Comparison of ENCODE assay signal across 10 cellular contexts in the genomic region with DNA sequence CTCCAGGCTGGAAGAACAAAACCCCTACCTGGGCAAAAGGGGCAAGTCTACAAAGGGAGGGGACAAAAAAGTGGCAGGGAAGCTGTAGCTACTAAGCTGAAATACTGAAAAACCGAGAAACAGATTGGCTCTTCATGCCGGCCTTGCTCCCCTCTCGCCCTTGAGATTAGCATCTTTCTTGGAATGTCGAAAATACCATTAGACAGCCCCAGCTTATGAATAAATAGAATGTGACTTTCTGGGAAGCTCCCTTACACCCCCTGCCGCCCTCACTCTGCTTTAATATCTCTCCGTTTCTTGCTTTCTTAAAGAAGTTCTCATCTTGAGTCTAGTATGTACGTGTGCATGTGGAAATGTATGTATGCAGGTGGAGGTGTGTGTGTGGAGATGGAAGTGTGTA. TPM values are rescaled to one million over a fixed set of nuclear protein-coding genes. Genes with fewer than 3 reads are reported as not detected.
DNase-seq lines count a peak whose midpoint lies in the region; ATAC-seq and TF ChIP-seq lines count a peak whose summit lies in the region.
"Had no signal": no experiment of that assay in that cellular context is flagged by ENCODE, and none has a peak within 500 bp of the region (broad histone marks: within the 10 kb centered on the region; RNA-seq: fewer than 3 reads in every experiment).

No MANE protein-coding gene starts in this region.

- H3K36me3 Mint-ChIP-seq in activated T-helper 17 cell treated with anti-CD3 and anti-CD28 coated beads, Interleukin-2, amount 50 U/mL, for 72 hours (ENCODE audit: low read depth), result no peaks in the 10 kb centered on the region
- H3K36me3 Mint-ChIP-seq in activated naive CD4-positive, alpha-beta T cell treated with anti-CD3 and anti-CD28 coated beads, Interleukin-2, amount 10 ng/mL, durations not matched to agents 7 days and 5 days, result peaks cover 34% of the 10 kb centered on the region
- H3K36me3 Mint-ChIP-seq: neural progenitor cell had no signal

- peak overlapping the region; percentile 16; the same call in 1 of the 2 replicates for H2AFZ ChIP-seq in OCI-LY7 (ENCODE audit: low read length)
- H2AFZ ChIP-seq: neural progenitor cell had no signal

- no peak overlapping the region for H3K27ac Mint-ChIP-seq in activated T-helper 17 cell treated with anti-CD3 and anti-CD28 coated beads, Interleukin-2, amount 50 U/mL, for 72 hours
- H3K27ac Mint-ChIP-seq in activated naive CD4-positive, alpha-beta T cell treated with anti-CD3 and anti-CD28 coated beads, Interleukin-2, amount 10 ng/mL, durations not matched to agents 7 days and 5 days, result no peak overlapping the region
- H3K27ac Mint-ChIP-seq: neural progenitor cell had no signal

- intact Hi-C loops in OCI-LY7 (cut with micrococcal nuclease; ENCODE audit: unreplicated experiment), result no loop called here

- CTCF ChIA-PET in OCI-LY7 (lab: Charles Lee; ENCODE audit: unreplicated experiment), result interaction anchor here (1.3 kb wide), 1 partner anchor 13 kb away, joined by 5 read pairs; no protein-coding TSS in a partner anchor
- CTCF ChIA-PET in activated naive CD4-positive, alpha-beta T cell treated with anti-CD3 and anti-CD28 coated beads, Interleukin-2, amount 10 ng/mL, durations not matched to agents 7 days and 5 days (lab: Charles Lee), result interaction anchor here (0.8 to 6.0 kb wide), 8 partner anchors 9 to 203 kb away, joined by 3 to 96 read pairs (median 8); a partner anchor contains a TSS

- peaks cover 40% of the 10 kb centered on the region for H3K4me1 ChIP-seq in OCI-LY7 (ENCODE audit: insufficient read depth, low read length, poor library complexity, severe bottlenecking)
- peaks cover 20% of the 10 kb centered on the region for H3K4me1 ChIP-seq in skeletal muscle satellite cell (ENCODE audit: control insufficient read depth, insufficient read depth, low read length)
- H3K4me1 ChIP-seq: HAP-1, neural progenitor cell had no signal

- peaks cover 41% of the 10 kb centered on the region for H3K4me1 Mint-ChIP-seq in activated T-helper 17 cell treated with anti-CD3 and anti-CD28 coated beads, Interleukin-2, amount 50 U/mL, for 72 hours
- H3K4me1 Mint-ChIP-seq in activated naive CD4-positive, alpha-beta T cell treated with anti-CD3 and anti-CD28 coated beads, Interleukin-2, amount 10 ng/mL, durations not matched to agents 7 days and 5 days, result peaks cover 30% of the 10 kb centered on the region
- H3K4me1 Mint-ChIP-seq: neural progenitor cell had no signal

- no peak for TF ChIP-seq CTCF in OCI-LY7 (conservative IDR thresholded peaks at IDR 0.05; ENCODE audit: low read length)

- DNase-seq in ELR (ENCODE audit: low read depth), result peak; percentile 32
- no peak for DNase-seq in OCI-LY7 (ENCODE audit: low spot score)
- no peak for DNase-seq in epithelial cell of prostate (ENCODE audit: low read depth, low spot score)
- no peak for DNase-seq in activated naive CD4-positive, alpha-beta T cell treated with anti-CD3 and anti-CD28 coated beads, Interleukin-2, amount 10 ng/mL, durations not matched to agents 7 days and 5 days

- no peaks in the 10 kb centered on the region for H3K79me2 ChIP-seq in OCI-LY7 (ENCODE audit: insufficient read depth, low read depth, low read length)

- no peaks in the 10 kb centered on the region for H3K9me3 Mint-ChIP-seq in activated T-helper 17 cell treated with anti-CD3 and anti-CD28 coated beads, Interleukin-2, amount 50 U/mL, for 72 hours
- no peaks in the 10 kb centered on the region for H3K9me3 Mint-ChIP-seq in activated naive CD4-positive, alpha-beta T cell treated with anti-CD3 and anti-CD28 coated beads, Interleukin-2, amount 10 ng/mL, durations not matched to agents 7 days and 5 days
- H3K9me3 Mint-ChIP-seq: neural progenitor cell had no signal

- ATAC-seq in HG03045 (IDR thresholded peaks at IDR 0.05; ENCODE audit: unreplicated experiment) (no peak), esophagus mucosa (no peak)
- no peak for ATAC-seq in activated T-helper 17 cell treated with anti-CD3 and anti-CD28 coated beads, Interleukin-2, amount 50 U/mL, for 72 hours (replicated peaks)

- H3K4me3 Mint-ChIP-seq in activated T-helper 17 cell treated with anti-CD3 and anti-CD28 coated beads, Interleukin-2, amount 50 U/mL, for 72 hours, result no peak overlapping the region
- H3K4me3 Mint-ChIP-seq in activated naive CD4-positive, alpha-beta T cell treated with anti-CD3 and anti-CD28 coated beads, Interleukin-2, amount 10 ng/mL, durations not matched to agents 7 days and 5 days, result no peak overlapping the region
- H3K4me3 Mint-ChIP-seq: neural progenitor cell had no signal

- H3K9ac ChIP-seq in skeletal muscle satellite cell (ENCODE audit: low read depth, low read length), result peak overlapping the region; percentile 58
- H3K9ac ChIP-seq: neural progenitor cell had no signal

- H3K9me2 ChIP-seq in OCI-LY7 (ENCODE audit: insufficient read depth, low read length), result no peaks in the 10 kb centered on the region

- H3K27ac ChIP-seq in OCI-LY7 (ENCODE audit: low read depth, low read length, poor library complexity, severe bottlenecking), result peak overlapping the region; percentile 63
- peak overlapping the region; percentile 80 for H3K27ac ChIP-seq in epithelial cell of prostate
- H3K27ac ChIP-seq: neural progenitor cell had no signal

- peaks cover 17% of the 10 kb centered on the region for H3K36me3 ChIP-seq in OCI-LY7 (ENCODE audit: insufficient read depth, low read length)
- no peaks in the 10 kb centered on the region for H3K36me3 ChIP-seq in skeletal muscle satellite cell (ENCODE audit: insufficient read depth, low read length)
- H3K36me3 ChIP-seq: HAP-1, neural progenitor cell had no signal

- H3K4me3 ChIP-seq in OCI-LY7 (ENCODE audit: low read depth, low read length, poor library complexity, severe bottlenecking) (peak overlapping the region; percentile 10), skeletal muscle satellite cell (ENCODE audit: low read length) (no peak overlapping the region)
- H3K4me3 ChIP-seq: HAP-1, neural progenitor cell had no signal

- BruUV-seq in OCI-LY7 (replicated peaks; lab: Mats Ljungman, UMichigan), result no TSS peak

- peak overlapping the region; percentile 42 for H3K4me2 ChIP-seq in OCI-LY7 (ENCODE audit: low read length)
- H3K4me2 ChIP-seq in skeletal muscle satellite cell (ENCODE audit: low read length), result peak overlapping the region; percentile 53
- H3K4me2 ChIP-seq: neural progenitor cell had no signal

- no peaks in the 10 kb centered on the region for H3K27me3 Mint-ChIP-seq in activated T-helper 17 cell treated with anti-CD3 and anti-CD28 coated beads, Interleukin-2, amount 50 U/mL, for 72 hours
- no peaks in the 10 kb centered on the region for H3K27me3 Mint-ChIP-seq in activated naive CD4-positive, alpha-beta T cell treated with anti-CD3 and anti-CD28 coated beads, Interleukin-2, amount 10 ng/mL, durations not matched to agents 7 days and 5 days

- H3K27me3 ChIP-seq in skeletal muscle satellite cell (ENCODE audit: control insufficient read depth, insufficient read depth, low read length), result no peaks in the 10 kb centered on the region

- H3K9me3 ChIP-seq in OCI-LY7 (ENCODE audit: low read length) (no peaks in the 10 kb centered on the region), skeletal muscle satellite cell (replicated peaks; ENCODE audit: low read length) (no peaks in the 10 kb centered on the region)
- H3K9me3 ChIP-seq: HAP-1 had no signal

- POLR2A ChIA-PET in OCI-LY7 (lab: Charles Lee), result interaction anchor here (1.3 to 6.4 kb wide), 3 partner anchors 12 to 15 kb away, joined by 3 to 50 read pairs (median 8); a partner anchor contains a TSS

- no peaks in the 10 kb centered on the region for H4K20me1 ChIP-seq in OCI-LY7 (ENCODE audit: insufficient read depth, low read length)

RNA-seq across cellular contexts. Expression of a gene that starts 14.1 kb away (rescaled TPM):
- total RNA-seq in OCI-LY7 (2014; rRNA removed; shearing (Covaris generic)), result 22.1 and 24.3 TPM in 2 replicates
- total RNA-seq in OCI-LY7 (2022) (46.6 and 53.6 TPM in 2 replicates), esophagus mucosa (0.80 TPM)
- not detected in 2 replicates for total RNA-seq in skeletal muscle satellite cell (2012; rRNA removed)
- total RNA-seq in activated T-helper 17 cell treated with anti-CD3 and anti-CD28 coated beads, Interleukin-2, amount 50 U/mL, for 72 hours, result 100 to 1,000 TPM; 175 to 184 TPM

RNA-seq across cellular contexts. Expression of a gene that starts 14.4 kb away (rescaled TPM):
- 3.7 and 4.4 TPM in 2 replicates for total RNA-seq in OCI-LY7 (2014; rRNA removed; shearing (Covaris generic))
- total RNA-seq in OCI-LY7 (2022) (4.2 and 5.0 TPM in 2 replicates), esophagus mucosa (6.3 TPM)
- 2.8 TPM in 2 replicates for total RNA-seq in skeletal muscle satellite cell (2012; rRNA removed)
- 1 to 10 TPM; 2.5 to 3.8 TPM for total RNA-seq in activated T-helper 17 cell treated with anti-CD3 and anti-CD28 coated beads, Interleukin-2, amount 50 U/mL, for 72 hours

RNA-seq across cellular contexts. Expression of a gene that starts 36.0 kb away (rescaled TPM):
- not detected in 2 replicates for total RNA-seq in OCI-LY7 (2014; rRNA removed; shearing (Covaris generic))
- not detected in 2 replicates for total RNA-seq in OCI-LY7 (2022)
- 0.25 TPM in 1 of 2 replicates, not detected in the other for total RNA-seq in skeletal muscle satellite cell (2012; rRNA removed)
- total RNA-seq in esophagus mucosa, result 159 TPM
- 1 to 10 TPM in 1 of 2 donors, under 1 TPM in 1; 0.35 to 1.7 TPM for total RNA-seq in activated T-helper 17 cell treated with anti-CD3 and anti-CD28 coated beads, Interleukin-2, amount 50 U/mL, for 72 hours

RNA-seq across cellular contexts. Expression of a gene that starts 57.8 kb away (rescaled TPM):
- total RNA-seq in OCI-LY7 (2014; rRNA removed; shearing (Covaris generic)), result 10.4 and 12.8 TPM in 2 replicates
- total RNA-seq in OCI-LY7 (2022) (8.4 and 10.5 TPM in 2 replicates), esophagus mucosa (4.9 TPM)
- total RNA-seq in skeletal muscle satellite cell (2012; rRNA removed), result 8.5 and 9.1 TPM in 2 replicates
- 10 to 100 TPM; 12.0 to 17.5 TPM for total RNA-seq in activated T-helper 17 cell treated with anti-CD3 and anti-CD28 coated beads, Interleukin-2, amount 50 U/mL, for 72 hours

Comparison
In these comparisons a context has a peak if more than half of its experiments do, and no peak if none do; other contexts are left out.
1. RNA of a gene that starts 14.1 kb away (total RNA-seq): 175 to 184 TPM in activated T-helper 17 cell treated with anti-CD3 and anti-CD28 coated beads, Interleukin-2, amount 50 U/mL, for 72 hours and 22.1 to 53.6 TPM in OCI-LY7; 0.80 TPM in esophagus mucosa (single experiment); every median in the first group is over 10 times any median in the second.
2. RNA of a gene that starts 36.0 kb away (total RNA-seq): 159 TPM in esophagus mucosa (single experiment); 0.35 to 1.7 TPM in activated T-helper 17 cell treated with anti-CD3 and anti-CD28 coated beads, Interleukin-2, amount 50 U/mL, for 72 hours and not detected in OCI-LY7; every median in the first group is over 10 times any median in the second.